9 cellular contexts compared by ENCODE assay signal in genomic region chr2:173151671-173152398, GRCh38.
DNase-seq lines count a peak whose midpoint lies in the region; ATAC-seq and TF ChIP-seq lines count a peak whose summit lies in the region.
"Had no signal": no experiment of that assay in that cellular context is flagged by ENCODE, and none has a peak within 500 bp of the region (broad histone marks: within the 10 kb centered on the region; RNA-seq: fewer than 3 reads in every experiment).

No MANE protein-coding gene starts in this region.

- peak; percentile 81 for ATAC-seq in GM18511 (IDR thresholded peaks at IDR 0.05; ENCODE audit: unreplicated experiment)
- ATAC-seq in HG02870 (IDR thresholded peaks at IDR 0.05; ENCODE audit: unreplicated experiment), result peak; percentile 68
- peak; percentile 88 for ATAC-seq in RWPE2 (ENCODE audit: low read depth)

- H3K27ac ChIP-seq in RWPE2 (ENCODE audit: poor library complexity, severe bottlenecking) (peak overlapping the region; percentile 98), mesendoderm (ENCODE audit: low read depth, low read length) (peak overlapping the region; percentile 34)
- H3K27ac ChIP-seq: spleen had no signal

- H3K9ac ChIP-seq in mesendoderm (ENCODE audit: low read length), result no peak overlapping the region

- CTCF ChIA-PET in activated naive CD4-positive, alpha-beta T cell treated with anti-CD3 and anti-CD28 coated beads, Interleukin-2, amount 10 ng/mL, durations not matched to agents 7 days and 5 days (lab: Charles Lee), result no interaction called here

- H3K18ac ChIP-seq in mesendoderm (ENCODE audit: low read length), result peak overlapping the region; percentile 60

- no CpG with 5 or more reads among the region's 3 CpGs for WGBS in mesendoderm (ENCODE audit: extremely low coverage, insufficient coverage, low lambda C conversion rate)

- no peak overlapping the region for H3K4me2 ChIP-seq in mesendoderm (ENCODE audit: low read length)

- DNase-seq in RWPE2 (ENCODE audit: low spot score), result no peak
- no peak for DNase-seq in mesendoderm
- no peak for DNase-seq in HuH-7.5 (ENCODE audit: low spot score)
- DNase-seq in NCI-H187 (lab: John Stamatoyannopoulos, UW), result no peak
- no peak for DNase-seq in NCI-H1105 treated with DMSO at 0.1 percent for 48 hours (lab: John Stamatoyannopoulos, UW)
- DNase-seq in activated naive CD4-positive, alpha-beta T cell treated with anti-CD3 and anti-CD28 coated beads, Interleukin-2, amount 10 ng/mL, durations not matched to agents 7 days and 5 days, result no peak
- DNase-seq: spleen had no signal

- no peak overlapping the region for H3K4ac ChIP-seq in mesendoderm (ENCODE audit: low read depth, low read length)

- no peak for TF ChIP-seq CTCF in RWPE2 (IDR thresholded peaks at IDR 0.05; ENCODE audit: poor library complexity, severe bottlenecking)

- H3K4me1 Mint-ChIP-seq in activated naive CD4-positive, alpha-beta T cell treated with anti-CD3 and anti-CD28 coated beads, Interleukin-2, amount 10 ng/mL, durations not matched to agents 7 days and 5 days, result peaks cover 21% of the 10 kb centered on the region

- H4K5ac ChIP-seq in mesendoderm (ENCODE audit: low read length), result no peak overlapping the region

- H3K36me3 Mint-ChIP-seq in activated naive CD4-positive, alpha-beta T cell treated with anti-CD3 and anti-CD28 coated beads, Interleukin-2, amount 10 ng/mL, durations not matched to agents 7 days and 5 days, result peaks cover 2% of the 10 kb centered on the region

- H3K27ac Mint-ChIP-seq in activated naive CD4-positive, alpha-beta T cell treated with anti-CD3 and anti-CD28 coated beads, Interleukin-2, amount 10 ng/mL, durations not matched to agents 7 days and 5 days, result no peak overlapping the region

- H3K4me3 ChIP-seq in RWPE2 (ENCODE audit: severe bottlenecking) (no peak overlapping the region), mesendoderm (ENCODE audit: low read length) (no peak overlapping the region)
- H3K4me3 ChIP-seq: spleen had no signal

- H3K4me1 ChIP-seq in RWPE2 (ENCODE audit: insufficient read depth, poor library complexity, severe bottlenecking) (peaks cover 57% of the 10 kb centered on the region), mesendoderm (ENCODE audit: control insufficient read depth, low read depth, low read length) (peaks cover 10% of the 10 kb centered on the region)

- no peaks in the 10 kb centered on the region; the same call in 1 of the 2 replicates for H3K36me3 ChIP-seq in RWPE2 (ENCODE audit: low read depth)
- H3K36me3 ChIP-seq in mesendoderm (ENCODE audit: control insufficient read depth, insufficient read depth, low read length), result no peaks in the 10 kb centered on the region
- H3K36me3 ChIP-seq: spleen had no signal

- no peak overlapping the region for H3K4me3 Mint-ChIP-seq in activated naive CD4-positive, alpha-beta T cell treated with anti-CD3 and anti-CD28 coated beads, Interleukin-2, amount 10 ng/mL, durations not matched to agents 7 days and 5 days

- H3K27me3 Mint-ChIP-seq in activated naive CD4-positive, alpha-beta T cell treated with anti-CD3 and anti-CD28 coated beads, Interleukin-2, amount 10 ng/mL, durations not matched to agents 7 days and 5 days, result peaks cover 4% of the 10 kb centered on the region

- peak overlapping the region; percentile 74 for H2BK15ac ChIP-seq in mesendoderm (replicated peaks; ENCODE audit: low read depth)

- no peaks in the 10 kb centered on the region for H3K79me2 ChIP-seq in mesendoderm (ENCODE audit: control insufficient read depth, insufficient read depth, low read length)

- H4K8ac ChIP-seq in mesendoderm (ENCODE audit: low read depth, low read length), result no peak overlapping the region

- H2BK5ac ChIP-seq in mesendoderm (ENCODE audit: low read length), result no peak overlapping the region

- no peak overlapping the region for H2AK5ac ChIP-seq in mesendoderm (ENCODE audit: low read length)

- no peak overlapping the region for H3K56ac ChIP-seq in mesendoderm (ENCODE audit: low read length)

- no peak overlapping the region for H2BK120ac ChIP-seq in mesendoderm (ENCODE audit: low read depth, low read length)

- H3K27me3 ChIP-seq in RWPE2 (ENCODE audit: insufficient read depth, poor library complexity, severe bottlenecking) (no peaks in the 10 kb centered on the region), mesendoderm (ENCODE audit: insufficient read depth, low read length, poor library complexity) (no peaks in the 10 kb centered on the region)
- H3K27me3 ChIP-seq: spleen had no signal

- no peaks in the 10 kb centered on the region for H3K79me1 ChIP-seq in mesendoderm (ENCODE audit: low read length)

- H3K9me3 ChIP-seq in RWPE2 (ENCODE audit: severe bottlenecking), result no peaks in the 10 kb centered on the region
- H3K9me3 ChIP-seq: spleen had no signal

- H3K23ac ChIP-seq in mesendoderm (ENCODE audit: low read length), result no peak overlapping the region

- peaks cover 3% of the 10 kb centered on the region for H3K9me3 Mint-ChIP-seq in activated naive CD4-positive, alpha-beta T cell treated with anti-CD3 and anti-CD28 coated beads, Interleukin-2, amount 10 ng/mL, durations not matched to agents 7 days and 5 days
